29 cellular contexts compared by ENCODE assay signal in genomic region chr10:124996854-124997215, GRCh38. TPM values are rescaled to one million over a fixed set of nuclear protein-coding genes. Genes with fewer than 3 reads are reported as not detected.
DNase-seq lines count a peak whose midpoint lies in the region; ATAC-seq and TF ChIP-seq lines count a peak whose summit lies in the region.
"Had no signal": no experiment of that assay in that cellular context is flagged by ENCODE, and none has a peak within 500 bp of the region (broad histone marks: within the 10 kb centered on the region; RNA-seq: fewer than 3 reads in every experiment).

No MANE protein-coding gene starts in this region.

- no peaks in the 10 kb centered on the region for H3K36me3 Mint-ChIP-seq in natural killer cell
- H3K36me3 Mint-ChIP-seq in natural killer cell treated with Interleukin-12 subunit alpha and Interleukin-12 subunit beta and Interleukin-15 and Interleukin-18, amount 100 ng/mL, for 72 hours = no peaks in the 10 kb centered on the region

- no peaks in the 10 kb centered on the region for H3K9me3 ChIP-seq in osteoblast (ENCODE audit: low read depth, low read length)
- H3K9me3 ChIP-seq: Peyer's patch, prostate gland had no signal

- H3K4me3 Mint-ChIP-seq in natural killer cell = no peak overlapping the region
- H3K4me3 Mint-ChIP-seq in natural killer cell treated with Interleukin-12 subunit alpha and Interleukin-12 subunit beta and Interleukin-15 and Interleukin-18, amount 100 ng/mL, for 72 hours = no peak overlapping the region
- H3K4me3 Mint-ChIP-seq: activated CD4-positive, alpha-beta T cell treated with anti-CD3 and anti-CD28 coated beads, Interleukin-2, amount 10 ng/mL, durations not matched to agents 24 days and 14 days; activated naive CD4-positive, alpha-beta T cell treated with anti-CD3 and anti-CD28 coated beads for 36 hours had no signal

- peaks cover 22% of the 10 kb centered on the region for H3K4me1 ChIP-seq in osteoblast (ENCODE audit: insufficient read depth, low read length)

- ATAC-seq in natural killer cell (no peak), HG02798 (IDR thresholded peaks at IDR 0.05; ENCODE audit: poor library complexity, unreplicated experiment) (no peak)
- no peak for ATAC-seq in natural killer cell treated with Interleukin-12 subunit alpha and Interleukin-12 subunit beta and Interleukin-15 and Interleukin-18, amount 100 ng/mL, for 72 hours
- ATAC-seq: HCT116 had no signal

- H3K9me3 Mint-ChIP-seq in natural killer cell = no peaks in the 10 kb centered on the region
- H3K9me3 Mint-ChIP-seq in natural killer cell treated with Interleukin-12 subunit alpha and Interleukin-12 subunit beta and Interleukin-15 and Interleukin-18, amount 100 ng/mL, for 72 hours = no peaks in the 10 kb centered on the region
- H3K9me3 Mint-ChIP-seq: activated CD4-positive, alpha-beta T cell treated with anti-CD3 and anti-CD28 coated beads, Interleukin-2, amount 10 ng/mL, durations not matched to agents 24 days and 14 days; activated naive CD4-positive, alpha-beta T cell treated with anti-CD3 and anti-CD28 coated beads for 36 hours had no signal

- peaks cover 64% of the 10 kb centered on the region for H3K36me3 ChIP-seq in osteoblast (ENCODE audit: insufficient read depth, low read length)

- no peak overlapping the region for H2AFZ ChIP-seq in osteoblast (ENCODE audit: low read length)

- peaks cover 21% of the 10 kb centered on the region for H3K79me2 ChIP-seq in osteoblast (ENCODE audit: insufficient read depth, low read length)

- TF ChIP-seq CTCF in natural killer cell (IDR thresholded peaks at IDR 0.05) (no peak), osteoblast (IDR thresholded peaks at IDR 0.05; ENCODE audit: extremely low read depth, low read depth, low read length) (no peak)

- H3K27ac Mint-ChIP-seq in natural killer cell = peak overlapping the region in 1 of 2 donors; percentile 65
- H3K27ac Mint-ChIP-seq in natural killer cell treated with Interleukin-12 subunit alpha and Interleukin-12 subunit beta and Interleukin-15 and Interleukin-18, amount 100 ng/mL, for 72 hours = no peak overlapping the region
- H3K27ac Mint-ChIP-seq: activated CD4-positive, alpha-beta T cell treated with anti-CD3 and anti-CD28 coated beads, Interleukin-2, amount 10 ng/mL, durations not matched to agents 24 days and 14 days; activated naive CD4-positive, alpha-beta T cell treated with anti-CD3 and anti-CD28 coated beads for 36 hours had no signal

- peak; percentile 28 for DNase-seq in activated CD4-positive, CD25-positive, alpha-beta regulatory T cell treated with anti-CD3 and anti-CD28 coated beads, Interleukin-2, amount 50 U/mL, for 72 hours
- DNase-seq in activated CD4-positive, CD25-positive, alpha-beta regulatory T cell (lab: John Stamatoyannopoulos, UW) = no peak
- peak; percentile 10 for DNase-seq in natural killer cell
- DNase-seq in natural killer cell treated with Interleukin-12 subunit alpha and Interleukin-12 subunit beta and Interleukin-15 and Interleukin-18, amount 100 ng/mL, for 72 hours (ENCODE audit: low spot score) = no peak
- DNase-seq in osteoblast (ENCODE audit: insufficient read length, low spot score, missing footprints) = peak; percentile 82
- no peak for DNase-seq in kidney glomerular epithelial cell (lab: John Stamatoyannopoulos, UW)
- DNase-seq in NK-92 (lab: John Stamatoyannopoulos, UW; ENCODE audit: unreplicated experiment) = no peak
- DNase-seq: activated CD4-positive, alpha-beta T cell treated with anti-CD3 and anti-CD28 coated beads, Interleukin-2, amount 10 ng/mL, durations not matched to agents 24 days and 14 days; activated naive CD4-positive, alpha-beta T cell treated with anti-CD3 and anti-CD28 coated beads for 36 hours; amniotic stem cell; brain microvascular endothelial cell; C1 segment of cervical spinal cord; DMS153; Karpas-422; mesenchymal stem cell; MV-4-11; NCI-H1436 treated with DMSO at 0.1 percent for 48 hours; NCI-H2081 treated with DMSO at 0.1 percent for 48 hours; NCI-H345; stimulated activated CD4-positive, alpha-beta T cell treated with anti-CD3 and anti-CD28 coated beads, Interleukin-4, amount 100 ng/mL, for 24 hours; SW 1271; T-helper 9 cell; trophoblast cell had no signal

- intact Hi-C loops in natural killer cell (cut with micrococcal nuclease) = no loop called here

- H3K27me3 ChIP-seq in osteoblast (ENCODE audit: insufficient read depth, low read length) = no peaks in the 10 kb centered on the region
- H3K27me3 ChIP-seq: brain microvascular endothelial cell, dorsolateral prefrontal cortex, Peyer's patch had no signal

- H3K27me3 Mint-ChIP-seq in natural killer cell (ENCODE audit: low read depth in 2 of 2) = no peaks in the 10 kb centered on the region
- no peaks in the 10 kb centered on the region for H3K27me3 Mint-ChIP-seq in natural killer cell treated with Interleukin-12 subunit alpha and Interleukin-12 subunit beta and Interleukin-15 and Interleukin-18, amount 100 ng/mL, for 72 hours
- H3K27me3 Mint-ChIP-seq: activated CD4-positive, alpha-beta T cell treated with anti-CD3 and anti-CD28 coated beads, Interleukin-2, amount 10 ng/mL, durations not matched to agents 24 days and 14 days had no signal

- no peak overlapping the region for H3K4me3 ChIP-seq in osteoblast (ENCODE audit: insufficient read depth, low read length)
- H3K4me3 ChIP-seq: dorsolateral prefrontal cortex, Peyer's patch, prostate gland had no signal

- H4K20me1 ChIP-seq in osteoblast (ENCODE audit: insufficient read depth, low read length) = peaks cover 34% of the 10 kb centered on the region

- peaks cover 11 to 13% of the 10 kb centered on the region in 2 donors for H3K4me1 Mint-ChIP-seq in natural killer cell
- H3K4me1 Mint-ChIP-seq in natural killer cell treated with Interleukin-12 subunit alpha and Interleukin-12 subunit beta and Interleukin-15 and Interleukin-18, amount 100 ng/mL, for 72 hours (ENCODE audit: low read depth in 2 of 2) = peaks cover 0 to 12% of the 10 kb centered on the region in 2 donors
- H3K4me1 Mint-ChIP-seq: activated CD4-positive, alpha-beta T cell treated with anti-CD3 and anti-CD28 coated beads, Interleukin-2, amount 10 ng/mL, durations not matched to agents 24 days and 14 days had no signal

- H3K4me2 ChIP-seq in osteoblast (ENCODE audit: insufficient read depth, low read length) = no peak overlapping the region

- H3K27ac ChIP-seq in osteoblast (ENCODE audit: low read depth, low read length) = no peak overlapping the region
- H3K27ac ChIP-seq: 22Rv1, brain microvascular endothelial cell, Peyer's patch had no signal

RNA-seq across cellular contexts. Expression of gene ZRANB1, which starts 54.9 kb away (rescaled TPM):
- total RNA-seq in natural killer cell = 10 to 100 TPM; 18.0 to 20.5 (median 18.8) TPM
- 10 to 100 TPM; 13.0 to 16.6 TPM for total RNA-seq in natural killer cell treated with Interleukin-12 subunit alpha and Interleukin-12 subunit beta and Interleukin-15 and Interleukin-18, amount 100 ng/mL, for 72 hours
- 34.7 and 35.9 TPM in 2 replicates for total RNA-seq in osteoblast

Comparison
In these comparisons a context has a peak if more than half of its experiments do, and no peak if none do; other contexts are left out.
1. DNase-seq: peak in activated CD4-positive, CD25-positive, alpha-beta regulatory T cell treated with anti-CD3 and anti-CD28 coated beads, Interleukin-2, amount 50 U/mL, for 72 hours (single experiment), natural killer cell (single experiment) and osteoblast (single experiment); none in activated CD4-positive, CD25-positive, alpha-beta regulatory T cell (0 of 4), natural killer cell treated with Interleukin-12 subunit alpha and Interleukin-12 subunit beta and Interleukin-15 and Interleukin-18, amount 100 ng/mL, for 72 hours (single experiment), kidney glomerular epithelial cell (single experiment) and NK-92 (single experiment).